21 cellular contexts compared by ENCODE assay signal in the genomic region with DNA sequence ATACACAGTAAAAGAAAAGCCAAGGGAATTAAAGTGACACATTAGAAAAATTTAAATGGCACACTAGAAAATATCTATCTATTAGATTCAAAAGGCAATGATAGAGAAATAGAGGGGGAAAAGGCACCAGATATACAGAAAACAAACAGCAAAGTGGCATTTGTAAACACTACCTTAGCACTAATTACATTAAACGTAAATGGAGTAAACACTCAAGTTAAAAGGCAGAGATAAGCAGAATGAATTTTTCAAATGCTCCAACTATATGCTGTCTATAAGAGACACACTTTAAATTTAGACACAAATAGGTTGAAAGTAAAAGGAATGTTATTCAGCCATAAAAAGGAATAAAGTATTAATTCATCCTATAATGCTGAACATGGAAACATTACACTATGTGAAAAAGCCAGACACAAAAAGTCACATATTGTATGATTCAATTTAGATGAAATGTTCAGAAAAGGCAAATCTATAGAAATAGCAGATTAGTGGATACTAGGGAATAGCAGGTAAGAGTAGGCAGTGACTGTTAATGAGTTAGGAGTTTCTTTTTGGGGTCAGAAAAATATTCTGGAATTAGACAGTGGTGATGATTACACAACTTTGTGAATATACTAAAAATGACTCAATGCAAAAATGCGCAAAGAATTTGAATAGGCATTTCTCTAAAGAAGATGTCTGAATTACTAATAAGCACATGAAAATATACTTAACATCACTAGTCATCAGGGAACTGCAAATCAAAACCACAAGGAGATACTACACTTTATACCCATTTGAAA.
A peak's percentile ranks its signal among the peaks of the same experiment; 100 is the strongest.
DNase-seq lines count a peak whose midpoint lies in the region; ATAC-seq, FAIRE-seq and TF ChIP-seq lines count a peak whose summit lies in the region.
"Had no signal": no experiment of that assay in that cellular context is flagged by ENCODE, and none has a peak within 500 bp of the region (broad histone marks: within the 10 kb centered on the region; RNA-seq: fewer than 3 reads in every experiment).

No MANE protein-coding gene starts in this region.

- TF ChIP-seq RAD21 in A549 (conservative IDR thresholded peaks at IDR 0.05 in 1 of 2, IDR thresholded peaks at IDR 0.05 in 1 of 2), result no peak

- peak; percentile 84 for FAIRE-seq in A549 (lab: Jason Lieb, UNC)
- FAIRE-seq in H54 (lab: Jason Lieb, UNC), result peak; percentile 88

- H3K9ac ChIP-seq in adipocyte (ENCODE audit: low read length), result no peak overlapping the region

- H3K9me3 ChIP-seq in A549, result peaks cover 19% of the 10 kb centered on the region
- H3K9me3 ChIP-seq in adipocyte (ENCODE audit: control insufficient read depth, low read length), result peaks cover 16% of the 10 kb centered on the region
- H3K9me3 ChIP-seq: ovary had no signal

- no peak for TF ChIP-seq EP300 in A549 (IDR thresholded peaks at IDR 0.05)

- DNase-seq in A549 (ENCODE audit: low read depth in 1 of 2, low spot score in 1 of 2), result no peak
- no peak for DNase-seq in H54 (ENCODE audit: insufficient read length, low spot score)
- DNase-seq in adipocyte (ENCODE audit: low read depth), result peak; percentile 39
- DNase-seq in fibroblast of gingiva (ENCODE audit: low read depth), result peak; percentile 70
- DNase-seq in AG08396 (ENCODE audit: low spot score), result no peak
- DNase-seq in activated gamma-delta T cell treated with Interleukin-2 at 50 U/mL for 16 hours, result no peak
- DNase-seq: activated CD4-positive, alpha-beta T cell treated with anti-CD3 and anti-CD28 coated beads, Interleukin-2, amount 10 ng/mL, durations not matched to agents 24 days and 14 days; activated CD8-positive, alpha-beta memory T cell treated with anti-CD3 and anti-CD28 coated beads, Interleukin-2, amount 10 ng/mL, durations not matched to agents 7 days and 5 days; naive thymus-derived CD8-positive, alpha-beta T cell; NCI-H1930; NCI-H345; ovary; SHP77; sigmoid colon; T-helper 1 cell had no signal

- H3K4me3 ChIP-seq in A549, result no peak overlapping the region
- peak overlapping the region; percentile 7 for H3K4me3 ChIP-seq in adipocyte (ENCODE audit: low read length)
- H3K4me3 ChIP-seq: breast epithelium, ovary, sigmoid colon, thoracic aorta had no signal

- no peak overlapping the region for H3K4me2 ChIP-seq in A549

- ATAC-seq in A549, result no peak
- ATAC-seq in GM21529 (IDR thresholded peaks at IDR 0.05; ENCODE audit: unreplicated experiment), result no peak
- ATAC-seq in esophagus mucosa, result no peak
- ATAC-seq: activated CD8-positive, alpha-beta memory T cell treated with anti-CD3 and anti-CD28 coated beads, Interleukin-2, amount 10 ng/mL, durations not matched to agents 7 days and 5 days; naive thymus-derived CD8-positive, alpha-beta T cell; stimulated activated memory B cell treated with anti-CD40 and anti-IgM and Interleukin-4, amounts not matched to agents 10 μg/mL and 1 μg/mL and 100 μg/mL, for 72 hours had no signal

- peaks cover 6% of the 10 kb centered on the region; the same call in 1 of the 3 replicates for H3K4me1 ChIP-seq in A549
- H3K4me1 ChIP-seq in adipocyte (ENCODE audit: control insufficient read depth, insufficient read depth, low read length), result peaks cover 6% of the 10 kb centered on the region
- H3K4me1 ChIP-seq: breast epithelium, sigmoid colon had no signal

- no peak for TF ChIP-seq CTCF in A549 (IDR thresholded peaks at IDR 0.05)

- no peaks in the 10 kb centered on the region for H3K36me3 ChIP-seq in adipocyte (ENCODE audit: control insufficient read depth, insufficient read depth, low read length, severe bottlenecking)
- H3K36me3 ChIP-seq: breast epithelium, ovary, sigmoid colon, thoracic aorta had no signal

- 93% methylated on average over 2 of the region's 2 CpGs for WGBS in A549 (ENCODE audit: missing lambda C conversion rate)

- TF ChIP-seq POLR2A in A549 (IDR thresholded peaks at IDR 0.05; ENCODE audit: low read length) (no peak), H54 (IDR thresholded peaks at IDR 0.05; ENCODE audit: low read depth, low read length) (no peak)

- H3K27ac ChIP-seq in A549, result no peak overlapping the region
- H3K27ac ChIP-seq: breast epithelium, HL-60, ovary, sigmoid colon, thoracic aorta had no signal

- CTCF ChIA-PET in A549 (lab: Yijun Ruan, JAX), result no interaction called here

- no peaks in the 10 kb centered on the region for H3K27me3 ChIP-seq in adipocyte (replicated peaks; ENCODE audit: control insufficient read depth, insufficient read depth, low read length)
- H3K27me3 ChIP-seq: breast epithelium, ovary, sigmoid colon had no signal

- POLR2A ChIA-PET in A549 (lab: Yijun Ruan, JAX), result no interaction called here

TF ChIP-seq in A549, 52 proteins besides CTCF, POLR2A, EP300 and RAD21:
- TF ChIP-seq PHF8 (IDR thresholded peaks at IDR 0.05; ENCODE audit: borderline replicate concordance, low read depth), result no peak
- no peak for TF ChIP-seq TFCP2L1 (CRISPR knock-in tag; IDR thresholded peaks at IDR 0.05)
- TF ChIP-seq, protein P1, sequence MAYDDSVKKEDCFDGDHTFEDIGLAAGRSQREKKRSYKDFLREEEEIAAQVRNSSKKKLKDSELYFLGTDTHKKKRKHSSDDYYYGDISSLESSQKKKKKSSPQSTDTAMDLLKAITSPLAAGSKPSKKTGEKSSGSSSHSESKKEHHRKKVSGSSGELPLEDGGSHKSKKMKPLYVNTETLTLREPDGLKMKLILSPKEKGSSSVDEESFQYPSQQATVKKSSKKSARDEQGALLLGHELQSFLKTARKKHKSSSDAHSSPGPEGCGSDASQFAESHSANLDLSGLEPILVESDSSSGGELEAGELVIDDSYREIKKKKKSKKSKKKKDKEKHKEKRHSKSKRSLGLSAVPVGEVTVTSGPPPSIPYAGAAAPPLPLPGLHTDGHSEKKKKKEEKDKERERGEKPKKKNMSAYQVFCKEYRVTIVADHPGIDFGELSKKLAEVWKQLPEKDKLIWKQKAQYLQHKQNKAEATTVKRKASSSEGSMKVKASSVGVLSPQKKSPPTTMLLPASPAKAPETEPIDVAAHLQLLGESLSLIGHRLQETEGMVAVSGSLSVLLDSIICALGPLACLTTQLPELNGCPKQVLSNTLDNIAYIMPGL (CRISPR knock-in tag; IDR thresholded peaks at IDR 0.05; ENCODE audit: borderline replicate concordance), result no peak
- no peak for TF ChIP-seq CHD2 (IDR thresholded peaks at IDR 0.05; ENCODE audit: low read length, partially characterized antibody)
- TF ChIP-seq TP53 (CRISPR knock-in tag; IDR thresholded peaks at IDR 0.05), result no peak
- no peak for TF ChIP-seq MYC (IDR thresholded peaks at IDR 0.05; ENCODE audit: borderline replicate concordance, low read length)
- TF ChIP-seq JUN (IDR thresholded peaks at IDR 0.05), result no peak
- no peak for TF ChIP-seq NPAS2 (CRISPR knock-in tag; IDR thresholded peaks at IDR 0.05; ENCODE audit: borderline replicate concordance)
- no peak for TF ChIP-seq RFX5 (IDR thresholded peaks at IDR 0.05)
- TF ChIP-seq HOXB13 (CRISPR knock-in tag; IDR thresholded peaks at IDR 0.05; ENCODE audit: low read depth), result no peak
- no peak for TF ChIP-seq HDAC2 (IDR thresholded peaks at IDR 0.05)
- TF ChIP-seq HOXB5 (CRISPR knock-in tag; IDR thresholded peaks at IDR 0.05), result no peak
- TF ChIP-seq JUNB (IDR thresholded peaks at IDR 0.05), result no peak
- TF ChIP-seq HEYL (CRISPR knock-in tag; IDR thresholded peaks at IDR 0.05), result no peak
- TF ChIP-seq HOXA7 (CRISPR knock-in tag; IDR thresholded peaks at IDR 0.05), result no peak

Comparison
In these comparisons a context has a peak if more than half of its experiments do, and no peak if none do; other contexts are left out.
1. DNase-seq: peak in adipocyte (single experiment) and fibroblast of gingiva (single experiment); none in A549 (0 of 2), H54 (single experiment), AG08396 (single experiment) and activated gamma-delta T cell treated with Interleukin-2 at 50 U/mL for 16 hours (single experiment).